ENCODE assay signal across 22 cellular contexts in the genomic region with DNA sequence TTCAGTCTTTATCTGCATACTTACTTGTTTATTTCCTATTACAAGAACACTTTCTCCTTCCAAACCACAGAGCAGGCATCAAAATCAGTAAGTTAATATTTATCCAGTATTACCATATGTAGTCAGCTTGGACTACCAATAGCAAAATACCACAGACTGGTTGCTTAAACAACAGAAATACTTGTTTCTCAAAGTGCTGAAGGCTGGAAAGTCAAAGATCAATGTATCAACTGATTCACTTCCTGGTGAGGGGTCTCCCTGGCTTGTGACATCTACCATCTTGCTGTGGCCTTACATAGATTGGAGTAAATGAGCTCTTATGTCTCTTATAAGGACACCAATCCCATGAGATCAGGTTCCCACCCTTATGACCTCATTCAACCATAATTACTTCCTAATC. TPM values are rescaled to one million over a fixed set of nuclear protein-coding genes. Genes with fewer than 3 reads are reported as not detected.
DNase-seq lines count a peak whose midpoint lies in the region; ATAC-seq and TF ChIP-seq lines count a peak whose summit lies in the region.
"Had no signal": no experiment of that assay in that cellular context is flagged by ENCODE, and none has a peak within 500 bp of the region (broad histone marks: within the 10 kb centered on the region; RNA-seq: fewer than 3 reads in every experiment).

No MANE protein-coding gene starts in this region.

- H3K4me3 Mint-ChIP-seq in type B pancreatic cell: peak overlapping the region; percentile 43
- no peak overlapping the region for H3K4me3 Mint-ChIP-seq in HFFc6
- H3K4me3 Mint-ChIP-seq: CD14-positive monocyte had no signal

- H3K79me2 ChIP-seq in Loucy (ENCODE audit: insufficient read depth, low read length): peaks cover 41% of the 10 kb centered on the region

- H3K27me3 ChIP-seq in Loucy (ENCODE audit: insufficient read depth, low read length, poor library complexity, severe bottlenecking): no peaks in the 10 kb centered on the region
- H3K27me3 ChIP-seq: MG63 had no signal

- peaks cover 14% of the 10 kb centered on the region for H3K36me3 Mint-ChIP-seq in type B pancreatic cell
- 0 out of 2 replicates have a peak, but pooled peaks cover 2% of the 10 kb centered on the region for H3K36me3 Mint-ChIP-seq in HFFc6 (ENCODE audit: low read depth)
- H3K36me3 Mint-ChIP-seq: CD14-positive monocyte had no signal

- ATAC-seq in GM18909 (IDR thresholded peaks at IDR 0.05; ENCODE audit: poor library complexity, unreplicated experiment): peak; percentile 15
- ATAC-seq: HCT116 had no signal

- H3F3A ChIP-seq in Loucy (ENCODE audit: low read depth): no peaks in the 10 kb centered on the region

- H3K27ac Mint-ChIP-seq in type B pancreatic cell (no peak overlapping the region), HFFc6 (no peak overlapping the region)
- H3K27ac Mint-ChIP-seq: CD14-positive monocyte had no signal

- H4K20me1 ChIP-seq in Loucy (ENCODE audit: insufficient read depth, low read length, poor library complexity, severe bottlenecking): no peaks in the 10 kb centered on the region

- peak overlapping the region; percentile 80 for H3K4me2 ChIP-seq in Loucy (ENCODE audit: low read depth, low read length, poor library complexity, severe bottlenecking)
- H3K4me2 ChIP-seq: SK-N-SH had no signal

- H3K36me3 ChIP-seq in Loucy (ENCODE audit: insufficient read depth, low read length): no peaks in the 10 kb centered on the region

- TF ChIP-seq CTCF in Loucy (conservative IDR thresholded peaks at IDR 0.05; ENCODE audit: low read length): no peak
- TF ChIP-seq CTCF in type B pancreatic cell (conservative IDR thresholded peaks at IDR 0.05): no peak
- no peak for TF ChIP-seq CTCF in HFFc6 (IDR thresholded peaks at IDR 0.05)
- TF ChIP-seq CTCF in GM20000 (IDR thresholded peaks at IDR 0.05; ENCODE audit: extremely low read depth, missing control alignments): no peak

- H2AFZ ChIP-seq in Loucy (ENCODE audit: low read length): no peak overlapping the region

- H3K9me2 ChIP-seq in Loucy (replicated peaks; ENCODE audit: low read depth, low read length): no peaks in the 10 kb centered on the region
- H3K9me2 ChIP-seq: SK-N-SH had no signal

- H3K9me3 Mint-ChIP-seq in type B pancreatic cell (no peaks in the 10 kb centered on the region), HFFc6 (no peaks in the 10 kb centered on the region)
- H3K9me3 Mint-ChIP-seq: CD14-positive monocyte had no signal

- H3K9ac ChIP-seq in Loucy (ENCODE audit: low read depth, low read length, poor library complexity, severe bottlenecking): no peak overlapping the region
- H3K9ac ChIP-seq: SK-N-SH had no signal

- H3K4me1 Mint-ChIP-seq in type B pancreatic cell (ENCODE audit: unreplicated experiment) (peaks cover 27% of the 10 kb centered on the region), HFFc6 (ENCODE audit: low read depth) (peaks cover 12% of the 10 kb centered on the region)

- peaks cover 45% of the 10 kb centered on the region for H3K4me1 ChIP-seq in Loucy (ENCODE audit: insufficient read depth, low read length, poor library complexity, severe bottlenecking)

- DNase-seq in kidney tubule cell (ENCODE audit: low spot score): peak; percentile 60
- DNase-seq in type B pancreatic cell (ENCODE audit: extremely low spot score, unreplicated experiment): no peak
- no peak for DNase-seq in HFFc6
- no peak for DNase-seq in GM20000 (ENCODE audit: low spot score)
- no peak for DNase-seq in NCI-H524 treated with DMSO at 0.1 percent for 48 hours (lab: John Stamatoyannopoulos, UW)
- DNase-seq: DMS 273 treated with DMSO at 0.1 percent for 48 hours, DND-41, GOT3, IMR-90, MG63, NCI-H1048, NCI-H1436, NCI-H2029, NCI-H2171, NCI-H446, NCI-H774, SHP77 treated with DMSO at 0.1 percent for 48 hours, SK-N-SH had no signal

- no peak overlapping the region for H3K4me3 ChIP-seq in Loucy (ENCODE audit: low read length, poor library complexity, severe bottlenecking)
- H3K4me3 ChIP-seq: MG63 had no signal

- no peaks in the 10 kb centered on the region for H3K27me3 Mint-ChIP-seq in type B pancreatic cell
- peaks cover 1% of the 10 kb centered on the region; the same call in 1 of the 2 replicates for H3K27me3 Mint-ChIP-seq in HFFc6 (ENCODE audit: insufficient read depth)

- H3K9me3 ChIP-seq in Loucy (ENCODE audit: insufficient read depth, low read depth, low read length): no peaks in the 10 kb centered on the region
- H3K9me3 ChIP-seq: MG63, SK-N-SH had no signal

RNA-seq across cellular contexts. Expression of gene STXBP4, which starts 2.6 kb away (rescaled TPM):
- 14.6 and 23.7 TPM in 2 replicates for total RNA-seq in type B pancreatic cell (ENCODE audit: low replicate concordance)
- 10 to 100 TPM in 5 of 6 experiments, 1 to 10 TPM in 1; 9.4 to 12.9 (median 11.4) TPM for total RNA-seq in HFFc6 (2021; fragmentation: NEBNext Ultra II Directional; extraction: Animal tissue kit (Norgen Biotek cat#: 25700))

RNA-seq across cellular contexts. Expression of gene COX11, which starts 2.7 kb away (rescaled TPM):
- 53.6 and 79.8 TPM in 2 replicates for total RNA-seq in type B pancreatic cell (ENCODE audit: low replicate concordance)
- total RNA-seq in HFFc6 (2021; fragmentation: NEBNext Ultra II Directional; extraction: Animal tissue kit (Norgen Biotek cat#: 25700)): 10 to 100 TPM; 34.1 to 45.9 (median 43.2) TPM
